Comparison of ENCODE assay signal across 1 cellular context in genomic region chr2:45636013-45636412, GRCh38.
TF ChIP-seq lines count a peak whose summit lies in the region.

No MANE protein-coding gene starts in this region.

TF ChIP-seq in K562, 482 proteins besides CTCF, POLR2A, EP300 and RAD21 (continued from another document):
- TF ChIP-seq TCF15 (CRISPR knock-in tag; IDR thresholded peaks at IDR 0.05) (no peak), ZNF41 (CRISPR knock-in tag; conservative IDR thresholded peaks at IDR 0.05) (no peak), NFIC (IDR thresholded peaks at IDR 0.05) (peak; percentile 56), ZNF23 (CRISPR knock-in tag; IDR thresholded peaks at IDR 0.05) (no peak), AFF1 (IDR thresholded peaks at IDR 0.05; ENCODE audit: low read depth in 1 of 2, partially characterized antibody in 2 of 2) (no peak), NR2F6 (CRISPR knock-in tag; IDR thresholded peaks at IDR 0.05) (no peak), BMI1 (IDR thresholded peaks at IDR 0.05; ENCODE audit: low read length) (no peak), ZNF124 (CRISPR knock-in tag; IDR thresholded peaks at IDR 0.05) (no peak), ZNF780A (CRISPR knock-in tag; IDR thresholded peaks at IDR 0.05) (no peak), CBFA2T3 (IDR thresholded peaks at IDR 0.05) (peak; percentile 35; the same call in 1 of the 2 replicates), CREB3L1 (IDR thresholded peaks at IDR 0.05; ENCODE audit: borderline replicate concordance, low read depth) (no peak), ZNF224 (CRISPR knock-in tag; IDR thresholded peaks at IDR 0.05) (no peak), XRCC4 (IDR thresholded peaks at IDR 0.05; ENCODE audit: extremely low read depth, insufficient read depth, insufficient read length) (no peak), ZNF57 (CRISPR knock-in tag; IDR thresholded peaks at IDR 0.05) (no peak), TAF1 (IDR thresholded peaks at IDR 0.05; ENCODE audit: control insufficient read depth, extremely low read depth, insufficient read depth, low read length, severe bottlenecking) (no peak), ZNF347 (CRISPR knock-in tag; IDR thresholded peaks at IDR 0.05; ENCODE audit: low read depth) (no peak), CBFA2T2 (conservative IDR thresholded peaks at IDR 0.05) (0 out of 2 replicates have a peak, but pooled peaks have one; percentile 9)
TF ChIP-seq in K562: peak in this region for 3.
